Comparison of ENCODE assay signal across 8 cellular contexts in the genomic region with DNA sequence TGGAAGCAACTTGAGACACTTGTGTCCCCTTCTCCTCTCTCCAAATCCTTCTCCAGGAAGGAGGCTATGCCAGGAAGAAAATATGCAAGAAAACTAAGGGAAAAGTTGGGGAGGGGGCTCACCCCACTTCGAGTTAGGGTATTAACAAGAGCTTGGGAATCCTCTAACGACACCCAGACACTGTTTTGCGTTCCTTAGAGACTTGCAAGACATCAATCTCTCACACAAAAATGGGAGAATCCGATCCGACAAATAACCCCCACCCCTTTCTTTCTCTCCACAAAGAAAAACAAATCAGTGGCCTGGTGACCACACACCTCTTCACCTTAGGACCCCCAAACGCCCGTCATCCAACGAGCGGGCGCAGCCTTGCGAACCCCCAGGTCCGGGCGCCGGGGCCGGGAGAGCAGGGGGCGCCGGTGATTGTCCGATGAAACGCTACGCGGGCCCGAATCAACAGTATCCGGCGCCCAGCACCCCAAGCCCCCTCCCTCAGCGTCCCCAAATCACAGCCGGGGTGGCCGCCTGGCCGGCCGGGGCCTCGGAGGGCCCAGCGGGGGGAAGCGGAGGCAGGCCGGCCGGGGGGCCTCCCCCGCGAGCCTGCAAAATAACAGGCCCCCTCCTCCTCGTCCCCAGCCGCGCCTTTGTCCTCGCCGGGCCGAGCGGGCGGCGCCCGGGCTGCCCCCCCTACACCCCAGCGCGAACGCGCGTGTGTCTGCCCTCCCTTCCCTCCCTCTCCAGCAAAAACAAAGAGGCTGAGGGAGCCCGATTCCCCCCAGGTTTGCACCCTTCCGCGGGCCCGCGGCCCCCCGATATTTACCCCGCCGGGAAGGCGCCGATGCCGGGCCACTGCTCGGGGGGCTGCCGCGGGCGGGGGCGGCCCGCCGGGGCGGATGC. TPM values are rescaled to one million over a fixed set of nuclear protein-coding genes. Genes with fewer than 3 reads are reported as not detected.
DNase-seq lines count a peak whose midpoint lies in the region; ATAC-seq and TF ChIP-seq lines count a peak whose summit lies in the region.

No MANE protein-coding gene starts in this region.

- no peak for DNase-seq in CD14-positive monocyte (ENCODE audit: low spot score)
- DNase-seq in HAP-1 (ENCODE audit: low spot score in 2 of 2): peak; percentile 10 to 55
- DNase-seq in PC-9: peak in 1 of 2 experiments; percentile 66
- DNase-seq in activated effector memory CD4-positive, alpha-beta T cell treated with anti-CD3 and anti-CD28 coated beads, Interleukin-2, amount 50 U/mL, for 16 hours: peak; percentile 85
- DNase-seq in fibroblast of lung (ENCODE audit: low read depth in 2 of 2): peak; percentile 60 to 64
- peak in 48 of 49 donors; percentile 34 to 87 (median 72) for DNase-seq in substantia nigra (lab: John Stamatoyannopoulos, UW)

- H3K9me3 Mint-ChIP-seq in CD14-positive monocyte: peaks cover 0 to 2% (median 0%) of the 10 kb centered on the region in 7 donors

- H4K20me1 ChIP-seq in PC-9 (ENCODE audit: insufficient read depth) (peaks cover 47% of the 10 kb centered on the region), fibroblast of lung (ENCODE audit: control insufficient read depth, extremely low read depth, insufficient read depth, low read length) (no peaks in the 10 kb centered on the region)

- H3K27ac ChIP-seq in PC-9 (peak overlapping the region; percentile 90), fibroblast of lung (ENCODE audit: insufficient read depth, low read length) (peak overlapping the region; percentile 87), muscle layer of duodenum (ENCODE audit: low read length) (peak overlapping the region; percentile 89), substantia nigra (ENCODE audit: low read depth, low read length, poor library complexity, severe bottlenecking) (peak overlapping the region; percentile 98)

- peaks cover 52% of the 10 kb centered on the region for H3F3A ChIP-seq in PC-9 (ENCODE audit: insufficient read depth, low read depth)

- H3K27me3 ChIP-seq in HAP-1 (ENCODE audit: low read depth) (no peaks in the 10 kb centered on the region), PC-9 (ENCODE audit: insufficient read depth, low read depth) (no peaks in the 10 kb centered on the region), fibroblast of lung (ENCODE audit: control insufficient read depth, insufficient read depth, low read length) (no peaks in the 10 kb centered on the region), muscle layer of duodenum (ENCODE audit: low read depth, low read length) (no peaks in the 10 kb centered on the region)

- peak overlapping the region; percentile 90 for H3K4me2 ChIP-seq in PC-9
- peak overlapping the region; percentile 42 for H3K4me2 ChIP-seq in fibroblast of lung (ENCODE audit: extremely low read depth, insufficient read depth, low read length)

- in situ Hi-C loops in HAP-1 (cut with MboI; ENCODE audit: low sequenced_read_pairs): no loop called here

- H3K4me3 Mint-ChIP-seq in CD14-positive monocyte: peak overlapping the region; percentile 87 to 89

- intact Hi-C loops in CD14-positive monocyte (cut with micrococcal nuclease): loop anchor here in 1 of 2 donors (5.0 kb wide), 1 partner anchor 36 kb away; no protein-coding TSS in a partner anchor
- intact Hi-C loops in PC-9 (cut with micrococcal nuclease; ENCODE audit: unreplicated experiment): loop anchor here (1.0 to 10.0 kb wide), 3 partner anchors 17 to 388 kb away; a partner anchor contains a TSS

- H3K4me3 ChIP-seq in HAP-1: peak overlapping the region; percentile 95
- H3K4me3 ChIP-seq in PC-9: peak overlapping the region; percentile 85
- H3K4me3 ChIP-seq in fibroblast of lung (replicated peaks in 1 of 4; ENCODE audit: control extremely low read depth in 1 of 4, insufficient read depth in 1 of 4, low read depth in 3 of 4, low read length in 4 of 4): peak overlapping the region; percentile 47 to 96 (median 77)
- H3K4me3 ChIP-seq in muscle layer of duodenum (ENCODE audit: low read depth in 1 of 2, low read length in 2 of 2): peak overlapping the region; percentile 66 to 84

- ATAC-seq in HG03097 (IDR thresholded peaks at IDR 0.05; ENCODE audit: low FRiP score, unreplicated experiment): no peak

- POLR2A ChIA-PET in PC-9 (lab: Charles Lee; ENCODE audit: unreplicated experiment): interaction anchor here (0.6 to 1.0 kb wide), 4 partner anchors 21 to 85 kb away, joined by 3 to 4 read pairs (median 4); no protein-coding TSS in a partner anchor

- H3K36me3 Mint-ChIP-seq in CD14-positive monocyte: peaks cover 13 to 15% of the 10 kb centered on the region in 2 donors

- no peak overlapping the region; the same call in 1 of the 2 replicates for H2AFZ ChIP-seq in PC-9
- no peak overlapping the region for H2AFZ ChIP-seq in fibroblast of lung (ENCODE audit: low read length)

- peak overlapping the region; percentile 92 for H3K9ac ChIP-seq in fibroblast of lung (ENCODE audit: insufficient read depth, low read length)

- no peaks in the 10 kb centered on the region for H3K9me2 ChIP-seq in PC-9 (ENCODE audit: insufficient read depth)

- CTCF ChIA-PET in PC-9 (lab: Charles Lee): no interaction called here

- peaks cover 57% of the 10 kb centered on the region for H3K4me1 Mint-ChIP-seq in CD14-positive monocyte

- H3K9me3 ChIP-seq in HAP-1: no peaks in the 10 kb centered on the region
- H3K9me3 ChIP-seq in PC-9 (ENCODE audit: insufficient read depth, low read depth): no peaks in the 10 kb centered on the region
- H3K9me3 ChIP-seq in fibroblast of lung (ENCODE audit: control insufficient read depth, insufficient read depth, low read depth, low read length): no peaks in the 10 kb centered on the region
- H3K9me3 ChIP-seq in muscle layer of duodenum (ENCODE audit: control insufficient read depth in 1 of 2, low read length in 2 of 2): no peaks in the 10 kb centered on the region

- peaks cover 30% of the 10 kb centered on the region for H3K4me1 ChIP-seq in HAP-1
- H3K4me1 ChIP-seq in PC-9 (replicated peaks; ENCODE audit: insufficient read depth): peaks cover 45% of the 10 kb centered on the region
- peaks cover 32% of the 10 kb centered on the region for H3K4me1 ChIP-seq in fibroblast of lung (ENCODE audit: control insufficient read depth, extremely low read depth, insufficient read depth, low read length)
- peaks cover 15 to 45% of the 10 kb centered on the region in 2 donors for H3K4me1 ChIP-seq in muscle layer of duodenum (ENCODE audit: control insufficient read depth in 1 of 2, insufficient read depth in 2 of 2, low read length in 2 of 2)

- BruUV-seq in PC-9 (replicated peaks; lab: Mats Ljungman, UMichigan): no TSS peak

- H3K79me2 ChIP-seq in PC-9 (ENCODE audit: low read depth): peaks cover 54% of the 10 kb centered on the region
- peaks cover 49% of the 10 kb centered on the region for H3K79me2 ChIP-seq in fibroblast of lung (ENCODE audit: control insufficient read depth, insufficient read depth, low read length)

- TF ChIP-seq CTCF in CD14-positive monocyte (IDR thresholded peaks at IDR 0.05) (no peak), PC-9 (conservative IDR thresholded peaks at IDR 0.05) (no peak), fibroblast of lung (conservative IDR thresholded peaks at IDR 0.05 in 1 of 2, IDR thresholded peaks at IDR 0.05 in 1 of 2; ENCODE audit: low read depth in 1 of 2, low read length in 2 of 2) (no peak)

- peak overlapping the region in 6 of 7 donors; percentile 62 to 88 (median 78) for H3K27ac Mint-ChIP-seq in CD14-positive monocyte

- H3K36me3 ChIP-seq in HAP-1 (replicated peaks) (peaks cover 31% of the 10 kb centered on the region), PC-9 (ENCODE audit: low read depth) (0 out of 2 replicates have a peak, but pooled peaks cover 16% of the 10 kb centered on the region), fibroblast of lung (ENCODE audit: control insufficient read depth, insufficient read depth, low read length) (peaks cover 3% of the 10 kb centered on the region), muscle layer of duodenum (ENCODE audit: control insufficient read depth in 1 of 2, insufficient read depth in 2 of 2, low read length in 2 of 2) (peaks cover 0 to 6% of the 10 kb centered on the region in 2 donors)

- peaks cover 13 to 20% (median 18%) of the 10 kb centered on the region in 3 donors for H3K27me3 Mint-ChIP-seq in CD14-positive monocyte (ENCODE audit: low read depth in 3 of 3)

RNA-seq across cellular contexts. Expression of a gene that starts 0.6 kb away (rescaled TPM):
- polyA plus RNA-seq in CD14-positive monocyte (1 to 10 TPM; 1.9 to 3.1 TPM), fibroblast of lung (121 and 145 TPM in 2 replicates)
- total RNA-seq in PC-9 (2021) (331 and 348 TPM in 2 replicates), fibroblast of lung (85.0 and 99.3 TPM in 2 replicates)
- 93.6 and 106 TPM in 2 replicates for polyA plus RNA-seq in fibroblast of lung (2012)
- polyA minus RNA-seq in fibroblast of lung (ENCODE audit: low replicate concordance): 160 and 250 TPM in 2 replicates

RNA-seq across cellular contexts. Expression of a gene that starts 43.8 kb away (rescaled TPM):
- polyA plus RNA-seq in CD14-positive monocyte: 10 to 100 TPM in 1 of 2 donors, 1 to 10 TPM in 1; 7.4 to 10.6 TPM
- 185 and 192 TPM in 2 replicates for total RNA-seq in PC-9 (2021)
- total RNA-seq in fibroblast of lung: 19.5 and 28.2 TPM in 2 replicates
- polyA plus RNA-seq in fibroblast of lung: 37.2 and 40.3 TPM in 2 replicates
- 55.8 and 60.3 TPM in 2 replicates for polyA plus RNA-seq in fibroblast of lung (2012)
- 82.2 and 114 TPM in 2 replicates for polyA minus RNA-seq in fibroblast of lung (ENCODE audit: low replicate concordance)
